In genomic region chr13:81874253-81874652, GRCh38 we compare ENCODE assay signal across 21 cellular contexts.
DNase-seq lines count a peak whose midpoint lies in the region; ATAC-seq and TF ChIP-seq lines count a peak whose summit lies in the region.
"Had no signal": no experiment of that assay in that cellular context is flagged by ENCODE, and none has a peak within 500 bp of the region (broad histone marks: within the 10 kb centered on the region; RNA-seq: fewer than 3 reads in every experiment).

No MANE protein-coding gene starts in this region.

- peak overlapping the region; percentile 96 for H3K27ac Mint-ChIP-seq in GM23338
- no peak overlapping the region for H3K27ac Mint-ChIP-seq in osteocyte (ENCODE audit: unreplicated experiment)
- H3K27ac Mint-ChIP-seq: CD8-positive, alpha-beta T cell; HFFc6 had no signal

- peaks cover 8% of the 10 kb centered on the region for H3K27me3 Mint-ChIP-seq in GM23338 (ENCODE audit: insufficient read depth, low read depth, poor library complexity)
- H3K27me3 Mint-ChIP-seq in osteocyte (ENCODE audit: unreplicated experiment): no peaks in the 10 kb centered on the region

- intact Hi-C loops in adrenal gland (cut with DNase I): no loop called here

- H3K36me3 Mint-ChIP-seq in GM23338 (ENCODE audit: low read depth) (peaks cover 15% of the 10 kb centered on the region), osteocyte (ENCODE audit: unreplicated experiment) (no peaks in the 10 kb centered on the region)
- H3K36me3 Mint-ChIP-seq: CD8-positive, alpha-beta T cell had no signal

- H2AFZ ChIP-seq in GM23338: no peak overlapping the region

- no peak for TF ChIP-seq CTCF in 22Rv1 (IDR thresholded peaks at IDR 0.05)
- TF ChIP-seq CTCF in GM23338 (conservative IDR thresholded peaks at IDR 0.05; ENCODE audit: low read depth in 2 of 2): no peak
- TF ChIP-seq CTCF in adrenal gland (IDR thresholded peaks at IDR 0.05): no peak
- no peak for TF ChIP-seq CTCF in osteocyte (IDR thresholded peaks at IDR 0.05)

- H3K4me3 ChIP-seq in GM23338 (peak overlapping the region; percentile 29), iPS DF 6.9 (ENCODE audit: low read length) (no peak overlapping the region), adrenal gland (no peak overlapping the region)
- H3K4me3 ChIP-seq: BLaER1, K562, Peyer's patch had no signal

- H3K4me1 ChIP-seq in GM23338 (ENCODE audit: insufficient read depth): peaks cover 45% of the 10 kb centered on the region
- peaks cover 3% of the 10 kb centered on the region; the same call in 1 of the 2 replicates for H3K4me1 ChIP-seq in iPS DF 6.9 (ENCODE audit: control insufficient read depth, insufficient read depth, low read length)
- H3K4me1 ChIP-seq in adrenal gland (replicated peaks in 1 of 2): no peaks in the 10 kb centered on the region
- H3K4me1 ChIP-seq: BLaER1, Peyer's patch had no signal

- peaks cover 3% of the 10 kb centered on the region for H3K9me2 ChIP-seq in GM23338 (ENCODE audit: insufficient read depth)

- H3K27ac ChIP-seq in 22Rv1: peak overlapping the region; percentile 59
- H3K27ac ChIP-seq in GM23338 (ENCODE audit: low read depth): peak overlapping the region; percentile 96
- H3K27ac ChIP-seq in iPS DF 6.9 (ENCODE audit: low read length): peak overlapping the region; percentile 72
- H3K27ac ChIP-seq in adrenal gland: no peak overlapping the region
- H3K27ac ChIP-seq: BLaER1, HL-60, Peyer's patch had no signal

- 0 out of 2 replicates have a peak, but pooled peaks cover 4% of the 10 kb centered on the region for H3F3A ChIP-seq in GM23338 (replicated peaks; ENCODE audit: low read depth)

- H3K4me2 ChIP-seq in GM23338: peak overlapping the region; percentile 15
- H3K4me2 ChIP-seq: BLaER1 had no signal

- no peaks in the 10 kb centered on the region for H4K20me1 ChIP-seq in GM23338 (replicated peaks; ENCODE audit: insufficient read depth)
- H4K20me1 ChIP-seq: BLaER1 had no signal

- H3K9me3 ChIP-seq in iPS DF 6.9 (ENCODE audit: control insufficient read depth, insufficient read depth, low read length): no peaks in the 10 kb centered on the region
- no peaks in the 10 kb centered on the region for H3K9me3 ChIP-seq in adrenal gland (replicated peaks in 1 of 3)
- H3K9me3 ChIP-seq: BLaER1 had no signal

- ATAC-seq in GM23338: no peak
- ATAC-seq: CD8-positive, alpha-beta T cell; K562 had no signal

- H3K4me3 Mint-ChIP-seq in GM23338 (peak overlapping the region; percentile 55), osteocyte (ENCODE audit: unreplicated experiment) (no peak overlapping the region)
- H3K4me3 Mint-ChIP-seq: CD8-positive, alpha-beta T cell; HFFc6 had no signal

- H3K4me1 Mint-ChIP-seq in GM23338: peaks cover 50% of the 10 kb centered on the region
- no peaks in the 10 kb centered on the region for H3K4me1 Mint-ChIP-seq in osteocyte (ENCODE audit: unreplicated experiment)

- H3K79me2 ChIP-seq in GM23338 (replicated peaks; ENCODE audit: insufficient read depth): no peaks in the 10 kb centered on the region

- H3K9me3 Mint-ChIP-seq in GM23338 (peaks cover 4% of the 10 kb centered on the region), osteocyte (ENCODE audit: unreplicated experiment) (peaks cover 14% of the 10 kb centered on the region)

- no peaks in the 10 kb centered on the region for H3K36me3 ChIP-seq in GM23338 (ENCODE audit: insufficient read depth)
- no peaks in the 10 kb centered on the region for H3K36me3 ChIP-seq in iPS DF 6.9 (ENCODE audit: control insufficient read depth, insufficient read depth, low read length)
- H3K36me3 ChIP-seq in adrenal gland (replicated peaks in 1 of 2): no peaks in the 10 kb centered on the region
- H3K36me3 ChIP-seq: BLaER1, Peyer's patch had no signal

- TF ChIP-seq POLR2A in adrenal gland (IDR thresholded peaks at IDR 0.05): no peak

- DNase-seq in GM23338 (ENCODE audit: low spot score): no peak
- peak; percentile 58 for DNase-seq in NCI-H69 (lab: John Stamatoyannopoulos, UW)
- DNase-seq in iPS DF 6.9 (ENCODE audit: low read depth, low spot score): no peak
- DNase-seq in UCSD-AML1 (lab: John Stamatoyannopoulos, UW; ENCODE audit: unreplicated experiment): no peak
- DNase-seq in adrenal gland: no peak
- DNase-seq in NCI-H128 (lab: John Stamatoyannopoulos, UW; ENCODE audit: unreplicated experiment): no peak
- DNase-seq in osteocyte (ENCODE audit: extremely low spot score, unreplicated experiment): no peak
- DNase-seq: CD8-positive, alpha-beta T cell; DMS79 treated with DMSO at 0.1 percent for 48 hours; HFFc6; NCI-H1436; NCI-H2029 treated with DMSO at 0.1 percent for 48 hours; NCI-H2171 treated with DMSO at 0.1 percent for 48 hours; NCI-H446; NCI-H526 treated with DMSO at 0.1 percent for 48 hours; NK-92 treated with Interleukin-12 subunit alpha and Interleukin-12 subunit beta, amount 100 ng/mL, for 24 hours; Peyer's patch had no signal

- no CpG with 5 or more reads among the region's 4 CpGs for whole genome bisulfite sequencing in iPS DF 6.9 (ENCODE audit: insufficient coverage, insufficient read length)
- 64 to 67% (median 65%) methylated on average over 4 of the region's 4 CpGs for WGBS in adrenal gland, 4 donors

- H3K27me3 ChIP-seq in GM23338 (ENCODE audit: insufficient read depth): no peaks in the 10 kb centered on the region
- no peaks in the 10 kb centered on the region for H3K27me3 ChIP-seq in iPS DF 6.9 (ENCODE audit: control insufficient read depth, insufficient read depth, low read length)
- no peaks in the 10 kb centered on the region for H3K27me3 ChIP-seq in adrenal gland
- H3K27me3 ChIP-seq: BLaER1, Peyer's patch had no signal

TF ChIP-seq in GM23338, 12 proteins besides CTCF, POLR2A, EP300 and RAD21 (continues in another document):
- TF ChIP-seq JUNB (IDR thresholded peaks at IDR 0.05; ENCODE audit: unreplicated experiment): no peak
- no peak for TF ChIP-seq POLR2AphosphoS5 (IDR thresholded peaks at IDR 0.05; ENCODE audit: low read depth)
- no peak for TF ChIP-seq STAT1 (IDR thresholded peaks at IDR 0.05; ENCODE audit: unreplicated experiment)
- TF ChIP-seq CREB1 (CRISPR knock-in tag; IDR thresholded peaks at IDR 0.05; ENCODE audit: low read depth): no peak
- TF ChIP-seq EZH2 (IDR thresholded peaks at IDR 0.05; ENCODE audit: low read depth, unreplicated experiment): no peak
- TF ChIP-seq, protein P1, sequence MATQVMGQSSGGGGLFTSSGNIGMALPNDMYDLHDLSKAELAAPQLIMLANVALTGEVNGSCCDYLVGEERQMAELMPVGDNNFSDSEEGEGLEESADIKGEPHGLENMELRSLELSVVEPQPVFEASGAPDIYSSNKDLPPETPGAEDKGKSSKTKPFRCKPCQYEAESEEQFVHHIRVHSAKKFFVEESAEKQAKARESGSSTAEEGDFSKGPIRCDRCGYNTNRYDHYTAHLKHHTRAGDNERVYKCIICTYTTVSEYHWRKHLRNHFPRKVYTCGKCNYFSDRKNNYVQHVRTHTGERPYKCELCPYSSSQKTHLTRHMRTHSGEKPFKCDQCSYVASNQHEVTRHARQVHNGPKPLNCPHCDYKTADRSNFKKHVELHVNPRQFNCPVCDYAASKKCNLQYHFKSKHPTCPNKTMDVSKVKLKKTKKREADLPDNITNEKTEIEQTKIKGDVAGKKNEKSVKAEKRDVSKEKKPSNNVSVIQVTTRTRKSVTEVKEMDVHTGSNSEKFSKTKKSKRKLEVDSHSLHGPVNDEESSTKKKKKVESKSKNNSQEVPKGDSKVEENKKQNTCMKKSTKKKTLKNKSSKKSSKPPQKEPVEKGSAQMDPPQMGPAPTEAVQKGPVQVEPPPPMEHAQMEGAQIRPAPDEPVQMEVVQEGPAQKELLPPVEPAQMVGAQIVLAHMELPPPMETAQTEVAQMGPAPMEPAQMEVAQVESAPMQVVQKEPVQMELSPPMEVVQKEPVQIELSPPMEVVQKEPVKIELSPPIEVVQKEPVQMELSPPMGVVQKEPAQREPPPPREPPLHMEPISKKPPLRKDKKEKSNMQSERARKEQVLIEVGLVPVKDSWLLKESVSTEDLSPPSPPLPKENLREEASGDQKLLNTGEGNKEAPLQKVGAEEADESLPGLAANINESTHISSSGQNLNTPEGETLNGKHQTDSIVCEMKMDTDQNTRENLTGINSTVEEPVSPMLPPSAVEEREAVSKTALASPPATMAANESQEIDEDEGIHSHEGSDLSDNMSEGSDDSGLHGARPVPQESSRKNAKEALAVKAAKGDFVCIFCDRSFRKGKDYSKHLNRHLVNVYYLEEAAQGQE (IDR thresholded peaks at IDR 0.05; ENCODE audit: unreplicated experiment): no peak
- TF ChIP-seq ZNF331 (CRISPR knock-in tag; IDR thresholded peaks at IDR 0.05; ENCODE audit: low read depth): no peak
- TF ChIP-seq ZNF114 (CRISPR knock-in tag; IDR thresholded peaks at IDR 0.05): no peak
- no peak for TF ChIP-seq ETS1 (IDR thresholded peaks at IDR 0.05)

Comparison
In these comparisons a context has a peak if more than half of its experiments do, and no peak if none do; other contexts are left out.
1. H3K27ac ChIP-seq: peak in 22Rv1 (single experiment), GM23338 (single experiment) and iPS DF 6.9 (single experiment); none in adrenal gland (0 of 5).